Comparison of ENCODE assay signal across 8 cellular contexts in genomic region chr6:33118525-33119123, GRCh38. TPM values are rescaled to one million over a fixed set of nuclear protein-coding genes. Genes with fewer than 3 reads are reported as not detected.
DNase-seq lines count a peak whose midpoint lies in the region; TF ChIP-seq lines count a peak whose summit lies in the region.

No MANE protein-coding gene starts in this region.

- DNase-seq in activated CD4-positive, alpha-beta T cell treated with anti-CD3 and anti-CD28 coated beads, Interleukin-2, amount 10 ng/mL, durations not matched to agents 24 days and 14 days = peak; percentile 81
- no peak for DNase-seq in activated CD4-positive, alpha-beta T cell treated with anti-CD3 and anti-CD28 coated beads for 48 hours
- peak; percentile 85 for DNase-seq in NAMALWA (ENCODE audit: low spot score)
- DNase-seq in SKM-1 treated with dmso at 0.1 percent for 144 hours (lab: John Stamatoyannopoulos, UW; ENCODE audit: unreplicated experiment) = peak; percentile 59
- peak; percentile 68 for DNase-seq in fibroblast of peridontal ligament (ENCODE audit: extremely low read depth)
- no peak for DNase-seq in osteocyte (ENCODE audit: extremely low spot score, unreplicated experiment)
- DNase-seq in activated CD4-positive, alpha-beta memory T cell treated with anti-CD3 and anti-CD28 coated beads for 36 hours = no peak
- no peak for DNase-seq in activated T-cell treated with anti-CD3 and anti-CD28 coated beads for 4 hours

- H3K9me3 Mint-ChIP-seq in activated CD4-positive, alpha-beta T cell treated with anti-CD3 and anti-CD28 coated beads, Interleukin-2, amount 10 ng/mL, durations not matched to agents 24 days and 14 days = no peaks in the 10 kb centered on the region
- peaks cover 3% of the 10 kb centered on the region for H3K9me3 Mint-ChIP-seq in osteocyte (ENCODE audit: unreplicated experiment)
- peaks cover 4% of the 10 kb centered on the region for H3K9me3 Mint-ChIP-seq in activated CD4-positive, alpha-beta memory T cell treated with anti-CD3 and anti-CD28 coated beads for 36 hours

- H3K4me3 Mint-ChIP-seq in activated CD4-positive, alpha-beta T cell treated with anti-CD3 and anti-CD28 coated beads, Interleukin-2, amount 10 ng/mL, durations not matched to agents 24 days and 14 days = no peak overlapping the region
- H3K4me3 Mint-ChIP-seq in osteocyte (ENCODE audit: unreplicated experiment) = no peak overlapping the region
- no peak overlapping the region for H3K4me3 Mint-ChIP-seq in activated CD4-positive, alpha-beta memory T cell treated with anti-CD3 and anti-CD28 coated beads for 36 hours

- CTCF ChIA-PET in activated CD4-positive, alpha-beta memory T cell treated with anti-CD3 and anti-CD28 coated beads for 36 hours (lab: Charles Lee) = interaction anchor here (0.5 to 6.4 kb wide), 13 partner anchors 10 to 837 kb away, joined by 3 to 70 read pairs (median 4); partner anchors contain the start of gene RING1

- H3K4me1 Mint-ChIP-seq in activated CD4-positive, alpha-beta T cell treated with anti-CD3 and anti-CD28 coated beads, Interleukin-2, amount 10 ng/mL, durations not matched to agents 24 days and 14 days = peaks cover 12% of the 10 kb centered on the region
- H3K4me1 Mint-ChIP-seq in osteocyte (ENCODE audit: unreplicated experiment) = peaks cover 8% of the 10 kb centered on the region
- H3K4me1 Mint-ChIP-seq in activated CD4-positive, alpha-beta memory T cell treated with anti-CD3 and anti-CD28 coated beads for 36 hours (ENCODE audit: low read depth) = peaks cover 7% of the 10 kb centered on the region

- peak; percentile 75 for TF ChIP-seq CTCF in osteocyte (IDR thresholded peaks at IDR 0.05)

- H3K36me3 Mint-ChIP-seq in activated CD4-positive, alpha-beta T cell treated with anti-CD3 and anti-CD28 coated beads, Interleukin-2, amount 10 ng/mL, durations not matched to agents 24 days and 14 days (ENCODE audit: low read depth) = no peaks in the 10 kb centered on the region
- no peaks in the 10 kb centered on the region for H3K36me3 Mint-ChIP-seq in osteocyte (ENCODE audit: unreplicated experiment)
- no peaks in the 10 kb centered on the region for H3K36me3 Mint-ChIP-seq in activated CD4-positive, alpha-beta memory T cell treated with anti-CD3 and anti-CD28 coated beads for 36 hours

- intact Hi-C loops in activated CD4-positive, alpha-beta T cell treated with anti-CD3 and anti-CD28 coated beads, Interleukin-2, amount 10 ng/mL, durations not matched to agents 24 days and 14 days (cut with micrococcal nuclease) = loop anchor here (1.0 to 5.0 kb wide), 2 partner anchors 44 to 130 kb away; no protein-coding TSS in a partner anchor
- intact Hi-C loops in activated CD4-positive, alpha-beta memory T cell treated with anti-CD3 and anti-CD28 coated beads for 36 hours (cut with micrococcal nuclease) = loop anchor here (1.0 kb wide), 2 partner anchors 30 to 131 kb away; no protein-coding TSS in a partner anchor

- POLR2A ChIA-PET in activated CD4-positive, alpha-beta memory T cell treated with anti-CD3 and anti-CD28 coated beads for 36 hours (lab: Charles Lee) = no interaction called here

- H3K27me3 Mint-ChIP-seq in activated CD4-positive, alpha-beta T cell treated with anti-CD3 and anti-CD28 coated beads, Interleukin-2, amount 10 ng/mL, durations not matched to agents 24 days and 14 days = peaks cover 70% of the 10 kb centered on the region
- peaks cover 84% of the 10 kb centered on the region for H3K27me3 Mint-ChIP-seq in osteocyte (ENCODE audit: unreplicated experiment)
- H3K27me3 Mint-ChIP-seq in activated CD4-positive, alpha-beta memory T cell treated with anti-CD3 and anti-CD28 coated beads for 36 hours = peaks cover 41% of the 10 kb centered on the region

- no peak overlapping the region for H3K27ac Mint-ChIP-seq in activated CD4-positive, alpha-beta T cell treated with anti-CD3 and anti-CD28 coated beads, Interleukin-2, amount 10 ng/mL, durations not matched to agents 24 days and 14 days
- no peak overlapping the region for H3K27ac Mint-ChIP-seq in osteocyte (ENCODE audit: unreplicated experiment)
- H3K27ac Mint-ChIP-seq in activated CD4-positive, alpha-beta memory T cell treated with anti-CD3 and anti-CD28 coated beads for 36 hours = no peak overlapping the region

RNA-seq across cellular contexts. Expression of gene HLA-DPB1, which starts 42.8 kb away (rescaled TPM):
- total RNA-seq in activated CD4-positive, alpha-beta T cell treated with anti-CD3 and anti-CD28 coated beads, Interleukin-2, amount 10 ng/mL, durations not matched to agents 24 days and 14 days = 4.7 and 6.2 TPM in 2 replicates
- 4.7 and 5.5 TPM in 2 replicates for total RNA-seq in osteocyte
- 1 to 10 TPM; 5.1 to 6.9 TPM for total RNA-seq in activated CD4-positive, alpha-beta memory T cell treated with anti-CD3 and anti-CD28 coated beads for 36 hours

RNA-seq across cellular contexts. Expression of gene HLA-DPA1, which starts 45.2 kb away (rescaled TPM):
- total RNA-seq in activated CD4-positive, alpha-beta T cell treated with anti-CD3 and anti-CD28 coated beads, Interleukin-2, amount 10 ng/mL, durations not matched to agents 24 days and 14 days = 38.5 and 42.6 TPM in 2 replicates
- total RNA-seq in osteocyte = 1.8 and 2.0 TPM in 2 replicates
- total RNA-seq in activated CD4-positive, alpha-beta memory T cell treated with anti-CD3 and anti-CD28 coated beads for 36 hours = 10 to 100 TPM; 19.3 to 20.9 TPM

Comparison
In these comparisons a context has a peak if more than half of its experiments do, and no peak if none do; other contexts are left out.
1. DNase-seq: peak in activated CD4-positive, alpha-beta T cell treated with anti-CD3 and anti-CD28 coated beads, Interleukin-2, amount 10 ng/mL, durations not matched to agents 24 days and 14 days (single experiment), NAMALWA (single experiment), SKM-1 treated with dmso at 0.1 percent for 144 hours (single experiment) and fibroblast of peridontal ligament (single experiment); none in activated CD4-positive, alpha-beta T cell treated with anti-CD3 and anti-CD28 coated beads for 48 hours (single experiment), osteocyte (single experiment), activated CD4-positive, alpha-beta memory T cell treated with anti-CD3 and anti-CD28 coated beads for 36 hours (single experiment) and activated T-cell treated with anti-CD3 and anti-CD28 coated beads for 4 hours (single experiment).